ENCODE assay signal across 8 cellular contexts in genomic region chr2:73828818-73829570, GRCh38. TPM values are rescaled to one million over a fixed set of nuclear protein-coding genes. Genes with fewer than 3 reads are reported as not detected.
DNase-seq lines count a peak whose midpoint lies in the region; ATAC-seq lines count a peak whose summit lies in the region.

TSS of gene STAMBP (plus strand) at chr2:73828961. CDS start at chr2:73830857, 1,896 bp downstream.

- intact Hi-C loops in aorta (cut with DNase I), result loop anchor here in 1 of 2 donors (10.0 kb wide), 3 partner anchors 316 to 506 kb away; partner anchors contain the start of gene BOLA3

- peaks cover 5% of the 10 kb centered on the region for H3K36me3 ChIP-seq in rectal smooth muscle tissue (ENCODE audit: control insufficient read depth, insufficient read depth, low read length)
- no peaks in the 10 kb centered on the region for H3K36me3 ChIP-seq in aorta (ENCODE audit: control insufficient read depth in 1 of 2, insufficient read depth in 2 of 2, low read length in 1 of 2)

- H3K4me1 ChIP-seq in rectal smooth muscle tissue (ENCODE audit: control insufficient read depth, insufficient read depth, low read length) (peaks cover 31% of the 10 kb centered on the region), aorta (ENCODE audit: control insufficient read depth in 1 of 2, insufficient read depth in 2 of 2, low read length in 2 of 2) (peaks cover 2 to 3% of the 10 kb centered on the region in 2 donors)

- peak within 1 kb of the TSS; percentile 96 for H3K9ac ChIP-seq in rectal smooth muscle tissue (ENCODE audit: low read length)

- DNase-seq in NCI-H2081 (lab: John Stamatoyannopoulos, UW) (peak; percentile 96 to 98), T1000 (lab: John Stamatoyannopoulos, UW) (peak; percentile 84), astrocyte of the hippocampus (ENCODE audit: low read depth, low spot score) (peak; percentile 98), hepatic stellate cell (ENCODE audit: low spot score) (peak; percentile 95), aorta (peak; percentile 98 to 99)

- peak within 1 kb of the TSS; percentile 71 for H3K4me3 ChIP-seq in rectal smooth muscle tissue (ENCODE audit: low read length)
- peak within 1 kb of the TSS; percentile 62 for H3K4me3 ChIP-seq in aorta (ENCODE audit: low read length in 2 of 2)

- ATAC-seq in GM18508 (IDR thresholded peaks at IDR 0.05; ENCODE audit: insufficient read depth, unreplicated experiment), result peak; percentile 51
- ATAC-seq in HG03025 (IDR thresholded peaks at IDR 0.05; ENCODE audit: low FRiP score, unreplicated experiment), result peak; percentile 78
- peak; percentile 98 for ATAC-seq in aorta (ENCODE audit: low FRiP score)

- WGBS in aorta, 2 donors, result 0% methylated on average over 45 to 48 of the region's 48 CpGs

- H3K9me3 ChIP-seq in aorta (ENCODE audit: control insufficient read depth, low read length), result no peaks in the 10 kb centered on the region

- H3K27me3 ChIP-seq in rectal smooth muscle tissue (ENCODE audit: control insufficient read depth, insufficient read depth, low read length) (no peaks in the 10 kb centered on the region), aorta (ENCODE audit: control insufficient read depth in 1 of 2, insufficient read depth in 2 of 2, low read length in 1 of 2) (no peaks in the 10 kb centered on the region)

- H3K27ac ChIP-seq in rectal smooth muscle tissue (ENCODE audit: low read depth, low read length), result peak within 1 kb of the TSS; percentile 97
- peak within 1 kb of the TSS; percentile 64 to 96 for H3K27ac ChIP-seq in aorta (ENCODE audit: low read depth in 1 of 2, low read length in 2 of 2)

RNA-seq across cellular contexts. Expression of gene STAMBP, which starts in this region (rescaled TPM):
- total RNA-seq in aorta, result 10 to 100 TPM; 32.4 to 33.2 TPM
- polyA plus RNA-seq in aorta, result 10 to 100 TPM; 32.3 to 43.5 TPM

Comparison
In these comparisons a context has a peak if more than half of its experiments do, and no peak if none do; other contexts are left out.
1. Peak in every context shown above with its lines: DNase-seq, ATAC-seq, H3K4me3 ChIP-seq and H3K27ac ChIP-seq.